Comparison of ENCODE assay signal across 2 cellular contexts in the genomic region with DNA sequence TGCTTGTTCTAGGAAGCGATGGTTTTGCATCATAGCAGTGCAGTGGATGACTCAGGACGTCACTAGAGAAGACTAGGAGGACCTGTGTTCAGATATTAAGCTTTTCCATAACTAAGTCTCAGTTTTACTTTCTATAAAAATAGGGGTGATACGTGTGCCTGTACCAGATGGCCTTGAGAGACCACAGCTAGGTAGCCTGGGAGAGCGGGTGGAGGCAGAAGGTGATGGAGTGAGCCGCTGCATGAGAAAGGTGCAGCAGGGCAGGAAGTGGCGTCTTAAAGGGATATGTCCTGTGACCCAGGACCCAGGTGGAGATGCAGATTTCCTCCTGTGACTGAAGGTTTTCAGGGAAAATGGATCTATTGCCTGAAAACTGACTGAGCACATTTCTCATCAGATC.
TF ChIP-seq lines count a peak whose summit lies in the region.

No MANE protein-coding gene starts in this region.

TF ChIP-seq in H1, 55 proteins besides CTCF, POLR2A, EP300 and RAD21 (continued from another document):
- TF ChIP-seq YY1 (IDR thresholded peaks at IDR 0.05; ENCODE audit: low read depth, low read length), result no peak
- no peak for TF ChIP-seq TAF1 (IDR thresholded peaks at IDR 0.05; ENCODE audit: low read depth, low read length)
- no peak for TF ChIP-seq GTF2F1 (IDR thresholded peaks at IDR 0.05; ENCODE audit: borderline replicate concordance, low read depth, low read length)

TF ChIP-seq in HEK293T, 16 proteins besides CTCF, POLR2A, EP300 and RAD21 (continued from another document):
- TF ChIP-seq, protein P1, sequence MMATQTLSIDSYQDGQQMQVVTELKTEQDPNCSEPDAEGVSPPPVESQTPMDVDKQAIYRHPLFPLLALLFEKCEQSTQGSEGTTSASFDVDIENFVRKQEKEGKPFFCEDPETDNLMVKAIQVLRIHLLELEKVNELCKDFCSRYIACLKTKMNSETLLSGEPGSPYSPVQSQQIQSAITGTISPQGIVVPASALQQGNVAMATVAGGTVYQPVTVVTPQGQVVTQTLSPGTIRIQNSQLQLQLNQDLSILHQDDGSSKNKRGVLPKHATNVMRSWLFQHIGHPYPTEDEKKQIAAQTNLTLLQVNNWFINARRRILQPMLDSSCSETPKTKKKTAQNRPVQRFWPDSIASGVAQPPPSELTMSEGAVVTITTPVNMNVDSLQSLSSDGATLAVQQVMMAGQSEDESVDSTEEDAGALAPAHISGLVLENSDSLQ (IDR thresholded peaks at IDR 0.05), result no peak
